8 cellular contexts compared by ENCODE assay signal in genomic region chr10:103685880-103686669, GRCh38.
DNase-seq lines count a peak whose midpoint lies in the region; ATAC-seq and TF ChIP-seq lines count a peak whose summit lies in the region.

No MANE protein-coding gene starts in this region.

- H3K4me2 ChIP-seq in H9 (ENCODE audit: insufficient read depth, insufficient read length, low read length) = no peak overlapping the region

- H4K20me1 ChIP-seq in H9 (ENCODE audit: control insufficient read depth, insufficient read depth, insufficient read length) = no peaks in the 10 kb centered on the region

- H3K18ac ChIP-seq in H9 (ENCODE audit: insufficient read length, low read depth, low read length) = no peak overlapping the region

- H3K56ac ChIP-seq in H9 (ENCODE audit: insufficient read length, low read depth, low read length) = no peak overlapping the region

- DNase-seq in GF-D8 (lab: John Stamatoyannopoulos, UW) (peak; percentile 10), H9 (peak; percentile 82), NCI-H1105 (lab: John Stamatoyannopoulos, UW) (peak; percentile 27), brain microvascular endothelial cell (peak; percentile 54), islet precursor cell (peak; percentile 77)
- DNase-seq in stimulated activated CD4-positive, alpha-beta T cell treated with anti-CD3 and anti-CD28 coated beads, Interleukin-1b, Interleukin-23, amount 100 ng/mL, for 1 hour (ENCODE audit: low read depth in 2 of 2) = peak; percentile 46 to 69

- H3K4me3 Mint-ChIP-seq in H9 = no peak overlapping the region

- H3K4ac ChIP-seq in H9 (ENCODE audit: low read depth, low read length) = no peak overlapping the region

- H4K8ac ChIP-seq in H9 (replicated peaks; ENCODE audit: insufficient read length, low read depth, low read length) = no peak overlapping the region

- peaks cover 21% of the 10 kb centered on the region for H3K27me3 Mint-ChIP-seq in H9 (ENCODE audit: low read depth)

- no peaks in the 10 kb centered on the region for H3K36me3 ChIP-seq in brain microvascular endothelial cell (replicated peaks)

- H2BK12ac ChIP-seq in H9 (ENCODE audit: insufficient read length, low read depth, low read length) = no peak overlapping the region

- no peak overlapping the region for H4K91ac ChIP-seq in H9 (ENCODE audit: insufficient read length, low read depth, low read length)

- H3T11ph ChIP-seq in H9 (ENCODE audit: low read length) = no peak overlapping the region

- H2BK15ac ChIP-seq in H9 (ENCODE audit: low read depth, low read length) = no peak overlapping the region

- H3K23ac ChIP-seq in H9 (ENCODE audit: insufficient read length, low read depth, low read length) = no peak overlapping the region

- H3K4me1 ChIP-seq in H9 (ENCODE audit: insufficient read depth, low read length) = no peaks in the 10 kb centered on the region

- H2BK5ac ChIP-seq in H9 (ENCODE audit: insufficient read length, low read length) = no peak overlapping the region

- no peaks in the 10 kb centered on the region for H3K36me3 Mint-ChIP-seq in H9 (ENCODE audit: insufficient read depth in 1 of 3, low read depth in 3 of 3)

- no peak overlapping the region for H2BK20ac ChIP-seq in H9 (ENCODE audit: low read depth, low read length, poor library complexity, severe bottlenecking)

- no peak overlapping the region for H3K4me3 ChIP-seq in brain microvascular endothelial cell (ENCODE audit: low read depth, low read length)

- H3K27ac Mint-ChIP-seq in H9 = no peak overlapping the region; a peak in 1 of 7 replicates

- H3K14ac ChIP-seq in H9 (ENCODE audit: insufficient read depth, low read length) = no peak overlapping the region

- no peaks in the 10 kb centered on the region for H3K27me3 ChIP-seq in H9 (ENCODE audit: insufficient read depth, low read length)
- H3K27me3 ChIP-seq in brain microvascular endothelial cell (replicated peaks) = no peaks in the 10 kb centered on the region

- TF ChIP-seq CTCF in H9 (conservative IDR thresholded peaks at IDR 0.05) (peak; percentile 96), VCaP (conservative IDR thresholded peaks at IDR 0.05) (peak; percentile 94), brain microvascular endothelial cell (IDR thresholded peaks at IDR 0.05; ENCODE audit: low read depth, low read length, missing control alignments) (peak; percentile 98)

- no peak for ATAC-seq in HG02571 (IDR thresholded peaks at IDR 0.05; ENCODE audit: unreplicated experiment)

- H3K4me1 Mint-ChIP-seq in H9 = peaks cover 18 to 26% of the 10 kb centered on the region in 2 experiments

- WGBS in H9 (ENCODE audit: extremely low coverage, insufficient read length, low lambda C conversion rate) = no CpG with 5 or more reads among the region's 8 CpGs

- H2BK120ac ChIP-seq in H9 (ENCODE audit: low read depth, low read length, poor library complexity, severe bottlenecking) = no peak overlapping the region

- no peak overlapping the region for H2AFZ ChIP-seq in H9 (ENCODE audit: low read length)

- H3K23me2 ChIP-seq in H9 (ENCODE audit: insufficient read length, low read depth, low read length, poor library complexity, severe bottlenecking) = no peaks in the 10 kb centered on the region

- no peaks in the 10 kb centered on the region for H3K9me3 ChIP-seq in H9 (ENCODE audit: control insufficient read depth, low read depth, low read length)

- no peak overlapping the region for H2AK5ac ChIP-seq in H9 (ENCODE audit: insufficient read length, low read length)

- no peak overlapping the region for H3K27ac ChIP-seq in H9 (ENCODE audit: insufficient read length, low read depth, low read length)
- no peak overlapping the region for H3K27ac ChIP-seq in VCaP
- H3K27ac ChIP-seq in brain microvascular endothelial cell = no peak overlapping the region

- no peak overlapping the region for H3K9ac ChIP-seq in H9 (ENCODE audit: extremely low read depth, insufficient read length, low read length)

- H3K79me2 ChIP-seq in H9 (ENCODE audit: insufficient read depth, low read length) = no peaks in the 10 kb centered on the region

- H3K79me1 ChIP-seq in H9 (ENCODE audit: insufficient read depth, low read depth, low read length, poor library complexity, severe bottlenecking) = no peaks in the 10 kb centered on the region

- in situ Hi-C loops in brain microvascular endothelial cell (cut with HindIII; ENCODE audit: low pct_ligation_motif_present, low sequenced_read_pairs) = no loop called here

- no peak overlapping the region for H4K5ac ChIP-seq in H9 (ENCODE audit: insufficient read length, low read depth, low read length)

- H3K9me3 Mint-ChIP-seq in H9 = no peaks in the 10 kb centered on the region

Comparison
In these comparisons a context has a peak if more than half of its experiments do, and no peak if none do; other contexts are left out.
1. DNase-seq: peak in every context shown above with its lines; median percentile 82 in H9; 77 in islet precursor cell; 58 in stimulated activated CD4-positive, alpha-beta T cell treated with anti-CD3 and anti-CD28 coated beads, Interleukin-1b, Interleukin-23, amount 100 ng/mL, for 1 hour; 54 in brain microvascular endothelial cell; 27 in NCI-H1105; 10 in GF-D8.